Comparison of ENCODE assay signal across 1 cellular context in genomic region chr19:939922-940321, GRCh38.
TF ChIP-seq lines count a peak whose summit lies in the region.

No MANE protein-coding gene starts in this region.

TF ChIP-seq in liver, 16 proteins besides CTCF, POLR2A, EP300 and RAD21 (continued from another document):
- TF ChIP-seq REST (IDR thresholded peaks at IDR 0.05) (no peak), FOXA2 (IDR thresholded peaks at IDR 0.05) (no peak), HNF4G (IDR thresholded peaks at IDR 0.05) (no peak), HNF4A (conservative IDR thresholded peaks at IDR 0.05) (no peak), NR2F2 (IDR thresholded peaks at IDR 0.05) (no peak), YY1 (IDR thresholded peaks at IDR 0.05) (no peak), RXRA (IDR thresholded peaks at IDR 0.05) (no peak), JUND (IDR thresholded peaks at IDR 0.05) (no peak), MAX (IDR thresholded peaks at IDR 0.05) (no peak), SP1 (IDR thresholded peaks at IDR 0.05) (no peak), ZBTB33 (IDR thresholded peaks at IDR 0.05) (no peak), EGR1 (IDR thresholded peaks at IDR 0.05; ENCODE audit: low read depth in 2 of 2) (no peak), FOXA1 (IDR thresholded peaks at IDR 0.05) (no peak), TAF1 (conservative IDR thresholded peaks at IDR 0.05) (no peak)
